Comparison of ENCODE assay signal across 22 cellular contexts in the genomic region with DNA sequence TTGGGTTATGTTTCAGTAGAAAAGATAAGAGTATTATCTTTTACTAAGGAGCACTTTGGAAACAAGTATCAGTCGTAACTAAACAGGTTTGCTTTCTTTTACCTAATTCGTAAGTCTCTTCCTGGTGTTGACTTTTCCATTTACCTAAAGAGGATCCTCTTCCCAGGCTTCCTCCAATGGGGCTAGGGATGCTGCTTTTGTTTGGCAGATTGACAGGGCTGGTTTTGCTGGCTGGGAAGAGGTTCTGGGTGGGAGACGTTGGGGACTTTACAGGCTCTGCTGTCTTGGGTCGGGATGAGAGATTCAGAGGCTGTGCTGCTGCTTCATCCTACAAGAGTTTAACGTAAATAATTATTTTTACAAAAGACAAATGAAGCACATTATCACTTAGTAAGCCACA.
"Had no signal": no experiment of that assay in that cellular context is flagged by ENCODE, and none has a peak within 500 bp of the region (broad histone marks: within the 10 kb centered on the region; RNA-seq: fewer than 3 reads in every experiment).

No MANE protein-coding gene starts in this region.

- H3K27me3 ChIP-seq: gastroesophageal sphincter, heart left ventricle, left lung had no signal

- DNase-seq: activated CD4-positive, alpha-beta memory T cell treated with anti-CD3 and anti-CD28 coated beads, Interleukin-2, amount 10 ng/mL, durations not matched to agents 7 days and 5 days; activated CD4-positive, alpha-beta T cell treated with anti-CD3 and anti-CD28 coated beads, Interleukin-2, amount 10 ng/mL, durations not matched to agents 24 days and 14 days; activated effector memory CD4-positive, alpha-beta T cell treated with anti-CD3 and anti-CD28 coated beads, Interleukin-2, amount 50 U/mL, for 16 hours; activated naive CD4-positive, alpha-beta T cell treated with anti-CD3 and anti-CD28 coated beads, Interleukin-2, amount 50 U/mL, for 16 hours; activated naive CD8-positive, alpha-beta T cell treated with anti-CD3 and anti-CD28 coated beads, Interleukin-2, amount 50 U/mL, for 24 hours; activated T-cell treated with anti-CD3 and anti-CD28 coated beads for 4 hours; cerebellar nuclear complex; heart left ventricle; kidney glomerular epithelial cell; left lung; naive thymus-derived CD8-positive, alpha-beta T cell; stimulated activated CD4-positive, alpha-beta T cell treated with anti-CD3 and anti-CD28 coated beads, Interleukin-4, amount 100 ng/mL, for 24 hours; stimulated activated naive CD4-positive, alpha-beta T cell treated with Interleukin-2 at 50 U/mL for 16 hours had no signal

- H3K4me3 Mint-ChIP-seq: activated CD4-positive, alpha-beta memory T cell treated with anti-CD3 and anti-CD28 coated beads, Interleukin-2, amount 10 ng/mL, durations not matched to agents 7 days and 5 days; activated CD4-positive, alpha-beta T cell treated with anti-CD3 and anti-CD28 coated beads, Interleukin-2, amount 10 ng/mL, durations not matched to agents 24 days and 14 days; activated naive CD8-positive, alpha-beta T cell treated with anti-CD3 and anti-CD28 coated beads, Interleukin-2, amount 50 U/mL, for 24 hours; mesothelial cell of epicardium; naive thymus-derived CD8-positive, alpha-beta T cell; type B pancreatic cell had no signal

- H3K9me3 Mint-ChIP-seq: activated CD4-positive, alpha-beta T cell treated with anti-CD3 and anti-CD28 coated beads, Interleukin-2, amount 10 ng/mL, durations not matched to agents 24 days and 14 days; activated naive CD8-positive, alpha-beta T cell treated with anti-CD3 and anti-CD28 coated beads, Interleukin-2, amount 50 U/mL, for 24 hours had no signal

- H3K27me3 Mint-ChIP-seq: activated CD4-positive, alpha-beta memory T cell treated with anti-CD3 and anti-CD28 coated beads, Interleukin-2, amount 10 ng/mL, durations not matched to agents 7 days and 5 days; activated CD4-positive, alpha-beta T cell treated with anti-CD3 and anti-CD28 coated beads, Interleukin-2, amount 10 ng/mL, durations not matched to agents 24 days and 14 days; activated naive CD8-positive, alpha-beta T cell treated with anti-CD3 and anti-CD28 coated beads, Interleukin-2, amount 50 U/mL, for 24 hours; naive thymus-derived CD8-positive, alpha-beta T cell; type B pancreatic cell had no signal

- H3K36me3 Mint-ChIP-seq: naive thymus-derived CD8-positive, alpha-beta T cell had no signal

- H3K27ac ChIP-seq: coronary artery, epithelial cell of prostate, gastroesophageal sphincter, heart left ventricle, left lung, prostate gland, thoracic aorta had no signal

- H3K4me1 ChIP-seq: left lung, prostate gland had no signal

- H3K27ac Mint-ChIP-seq: activated CD4-positive, alpha-beta memory T cell treated with anti-CD3 and anti-CD28 coated beads, Interleukin-2, amount 10 ng/mL, durations not matched to agents 7 days and 5 days; activated CD4-positive, alpha-beta T cell treated with anti-CD3 and anti-CD28 coated beads, Interleukin-2, amount 10 ng/mL, durations not matched to agents 24 days and 14 days; activated naive CD8-positive, alpha-beta T cell treated with anti-CD3 and anti-CD28 coated beads, Interleukin-2, amount 50 U/mL, for 24 hours; mesothelial cell of epicardium; naive thymus-derived CD8-positive, alpha-beta T cell; type B pancreatic cell had no signal

- ATAC-seq: activated CD4-positive, CD25-positive, alpha-beta regulatory T cell treated with anti-CD3 and anti-CD28 coated beads, Interleukin-2, amount 50 U/mL, for 24 hours; activated naive CD8-positive, alpha-beta T cell treated with anti-CD3 and anti-CD28 coated beads, Interleukin-2, amount 50 U/mL, for 24 hours; gastroesophageal sphincter; heart left ventricle; left lung; naive thymus-derived CD8-positive, alpha-beta T cell had no signal

- H3K4me3 ChIP-seq: coronary artery, gastroesophageal sphincter, heart left ventricle, left lung, lung, prostate gland, thoracic aorta had no signal

- H3K9me3 ChIP-seq: gastroesophageal sphincter, left lung, prostate gland, thoracic aorta had no signal

- H3K36me3 ChIP-seq: left lung, prostate gland, thoracic aorta had no signal

- H3K4me1 Mint-ChIP-seq: activated CD4-positive, alpha-beta memory T cell treated with anti-CD3 and anti-CD28 coated beads, Interleukin-2, amount 10 ng/mL, durations not matched to agents 7 days and 5 days; activated CD4-positive, alpha-beta T cell treated with anti-CD3 and anti-CD28 coated beads, Interleukin-2, amount 10 ng/mL, durations not matched to agents 24 days and 14 days; activated naive CD8-positive, alpha-beta T cell treated with anti-CD3 and anti-CD28 coated beads, Interleukin-2, amount 50 U/mL, for 24 hours; mesothelial cell of epicardium; naive thymus-derived CD8-positive, alpha-beta T cell had no signal
